9 cellular contexts compared by ENCODE assay signal in genomic region chr17:7563115-7563869, GRCh38. TPM values are rescaled to one million over a fixed set of nuclear protein-coding genes. Genes with fewer than 3 reads are reported as not detected.
A peak's percentile ranks its signal among the peaks of the same experiment; 100 is the strongest.
DNase-seq lines count a peak whose midpoint lies in the region; ATAC-seq and TF ChIP-seq lines count a peak whose summit lies in the region.
"Had no signal": no experiment of that assay in that cellular context is flagged by ENCODE, and none has a peak within 500 bp of the region (broad histone marks: within the 10 kb centered on the region; RNA-seq: fewer than 3 reads in every experiment).

No MANE protein-coding gene starts in this region.

- no peak for DNase-seq in DND-41
- no peak for DNase-seq in NB4 (ENCODE audit: low read depth)
- DNase-seq in dorsolateral prefrontal cortex, result no peak
- DNase-seq in neural crest cell (ENCODE audit: low read depth, low spot score), result no peak
- DNase-seq in ovary, result no peak
- no peak for DNase-seq in NCI-H128 (lab: John Stamatoyannopoulos, UW; ENCODE audit: unreplicated experiment)
- DNase-seq: NCI-H1092 had no signal

- peaks cover 7% of the 10 kb centered on the region for H3K27me3 Mint-ChIP-seq in neural crest cell (ENCODE audit: low read depth)

- peaks cover 16% of the 10 kb centered on the region; the same call in 1 of the 2 replicates for H4K20me1 ChIP-seq in DND-41 (ENCODE audit: insufficient read depth, low read length)

- peaks cover 67% of the 10 kb centered on the region for H3K79me2 ChIP-seq in DND-41 (ENCODE audit: insufficient read depth, low read length)

- H3K4me3 ChIP-seq in DND-41 (ENCODE audit: low read depth in 1 of 2, low read length in 2 of 2) (peak overlapping the region; percentile 44 to 79; a peak in 3 of 4 replicates), NB4 (ENCODE audit: low read depth, low read length) (peak overlapping the region; percentile 88), dorsolateral prefrontal cortex (peak overlapping the region in 41 of 59 donors; percentile 69 to 100 (median 95)), ovary (no peak overlapping the region)

- TF ChIP-seq EP300 in ovary (IDR thresholded peaks at IDR 0.05), result no peak

- intact Hi-C loops in dorsolateral prefrontal cortex (cut with DNase I) (loop anchor here in 1 of 2 donors (1.0 to 10.0 kb wide), 4 partner anchors 9 to 318 kb away; partner anchors contain the start of genes FGF11, GABARAP, NEURL4 and TMEM102), ovary (cut with DNase I) (loop anchor here in 3 of 4 donors (5.0 to 10.0 kb wide), 3 partner anchors 51 to 211 kb away; partner anchors contain the start of genes KCTD11 (in 2 of the 3) and TMEM95 (in 1 of the 3))

- H3K9me3 ChIP-seq in DND-41 (ENCODE audit: insufficient read depth, low read length, severe bottlenecking), result no peaks in the 10 kb centered on the region
- no peaks in the 10 kb centered on the region for H3K9me3 ChIP-seq in ovary

- peaks cover 32% of the 10 kb centered on the region for H3K4me1 Mint-ChIP-seq in neural crest cell

- H3K9me3 Mint-ChIP-seq in neural crest cell, result no peaks in the 10 kb centered on the region

- peak overlapping the region; percentile 84 for H3K4me2 ChIP-seq in DND-41 (ENCODE audit: insufficient read depth, low read length)

- H2AFZ ChIP-seq in DND-41 (ENCODE audit: low read depth, low read length), result no peak overlapping the region

- H3K36me3 ChIP-seq in DND-41 (ENCODE audit: insufficient read depth, low read length), result peaks cover 50% of the 10 kb centered on the region
- H3K36me3 ChIP-seq in ovary, result no peaks in the 10 kb centered on the region

- TF ChIP-seq POLR2A in NB4 (IDR thresholded peaks at IDR 0.05; ENCODE audit: extremely low read depth, insufficient read length) (no peak), ovary (IDR thresholded peaks at IDR 0.05) (no peak)

- no peak overlapping the region for H3K27ac Mint-ChIP-seq in neural crest cell (ENCODE audit: unreplicated experiment)

- peak overlapping the region; percentile 93 for H3K4me3 Mint-ChIP-seq in neural crest cell

- no peak for ATAC-seq in DND-41 (ENCODE audit: insufficient read depth, low read depth)
- ATAC-seq in GM18868 (IDR thresholded peaks at IDR 0.05; ENCODE audit: unreplicated experiment), result no peak
- ATAC-seq in GM19023 (IDR thresholded peaks at IDR 0.05; ENCODE audit: unreplicated experiment), result no peak

- H3K27me3 ChIP-seq in DND-41 (ENCODE audit: insufficient read depth, low read length, poor library complexity), result no peaks in the 10 kb centered on the region
- no peaks in the 10 kb centered on the region for H3K27me3 ChIP-seq in dorsolateral prefrontal cortex
- no peaks in the 10 kb centered on the region for H3K27me3 ChIP-seq in ovary

- H3K36me3 Mint-ChIP-seq in neural crest cell (ENCODE audit: low read depth), result no peaks in the 10 kb centered on the region

- 80 to 83% (median 81%) methylated on average over 30 of the region's 30 CpGs for WGBS in ovary, 3 donors

- TF ChIP-seq CTCF in DND-41 (IDR thresholded peaks at IDR 0.05; ENCODE audit: borderline replicate concordance, extremely low read depth, low read length, poor library complexity, severe bottlenecking) (no peak), NB4 (IDR thresholded peaks at IDR 0.05; ENCODE audit: low read depth, low read length) (no peak), dorsolateral prefrontal cortex (IDR thresholded peaks at IDR 0.05 in 54 of 56, conservative IDR thresholded peaks at IDR 0.05 in 2 of 56; ENCODE audit: low read depth in 1 of 56, partially characterized antibody in 56 of 56) (no peak), neural crest cell (conservative IDR thresholded peaks at IDR 0.05) (no peak), ovary (IDR thresholded peaks at IDR 0.05) (no peak)

- H3K9ac ChIP-seq in DND-41 (ENCODE audit: low read depth, low read length), result peak overlapping the region; percentile 91

- H3K27ac ChIP-seq in DND-41 (ENCODE audit: low read length) (peak overlapping the region; percentile 43; the same call in 1 of the 2 replicates), dorsolateral prefrontal cortex (peak overlapping the region in 1 of 59 donors; percentile 92), ovary (no peak overlapping the region)

- H3K4me1 ChIP-seq in DND-41 (ENCODE audit: insufficient read depth, low read length) (peaks cover 52% of the 10 kb centered on the region), ovary (ENCODE audit: insufficient read depth) (peaks cover 21% of the 10 kb centered on the region)

RNA-seq across cellular contexts. Expression of gene SENP3, which starts 1.6 kb away (rescaled TPM):
- 10 to 100 TPM; 41.4 to 93.2 (median 61.6) TPM for total RNA-seq in dorsolateral prefrontal cortex
- total RNA-seq in neural crest cell, result 83.7 and 85.7 TPM in 2 replicates
- 10 to 100 TPM; 31.2 to 44.2 (median 42.1) TPM for total RNA-seq in ovary
- 100 to 1,000 TPM in 1 of 2 donors, 10 to 100 TPM in 1; 45.6 to 104 TPM for polyA plus RNA-seq in ovary

RNA-seq across cellular contexts. Expression of gene TNFSF13, which starts 4.7 kb away (rescaled TPM):
- 10 to 100 TPM in 119 of 120 experiments, 1 to 10 TPM in 1; 9.4 to 59.7 (median 21.7) TPM for total RNA-seq in dorsolateral prefrontal cortex
- total RNA-seq in neural crest cell, result 0.45 and 0.86 TPM in 2 replicates
- total RNA-seq in ovary, result 10 to 100 TPM; 10.4 to 38.8 (median 21.7) TPM
- polyA plus RNA-seq in ovary, result 10 to 100 TPM; 16.9 to 33.1 TPM

RNA-seq across cellular contexts. Expression of gene TNFSF12, which starts 14.4 kb away (rescaled TPM):
- total RNA-seq in dorsolateral prefrontal cortex (10 to 100 TPM; 25.3 to 97.2 (median 50.2) TPM), neural crest cell (4.1 and 5.4 TPM in 2 replicates), ovary (10 to 100 TPM; 37.3 to 78.3 (median 59.6) TPM)
- 10 to 100 TPM; 26.6 to 70.1 TPM for polyA plus RNA-seq in ovary

RNA-seq across cellular contexts. Expression of gene CD68, which starts 16.1 kb away (rescaled TPM):
- 10 to 100 TPM in 94 of 120 experiments, 1 to 10 TPM in 26; 2.6 to 53.1 (median 15.0) TPM for total RNA-seq in dorsolateral prefrontal cortex
- 0.49 and 1.6 TPM in 2 replicates for total RNA-seq in neural crest cell
- 10 to 100 TPM in 5 of 7 donors, 1 to 10 TPM in 2; 5.2 to 72.0 (median 14.8) TPM for total RNA-seq in ovary
- 100 to 1,000 TPM in 1 of 2 donors, 10 to 100 TPM in 1; 22.2 to 132 TPM for polyA plus RNA-seq in ovary

RNA-seq across cellular contexts. Expression of gene MPDU1, which starts 20.4 kb away (rescaled TPM):
- 10 to 100 TPM; 25.1 to 53.7 (median 34.4) TPM for total RNA-seq in dorsolateral prefrontal cortex
- 74.4 and 83.7 TPM in 2 replicates for total RNA-seq in neural crest cell
- 10 to 100 TPM; 13.0 to 60.1 (median 19.6) TPM for total RNA-seq in ovary
- polyA plus RNA-seq in ovary, result 10 to 100 TPM; 26.2 to 87.9 TPM
